Comparison of ENCODE assay signal across 11 cellular contexts in the genomic region with DNA sequence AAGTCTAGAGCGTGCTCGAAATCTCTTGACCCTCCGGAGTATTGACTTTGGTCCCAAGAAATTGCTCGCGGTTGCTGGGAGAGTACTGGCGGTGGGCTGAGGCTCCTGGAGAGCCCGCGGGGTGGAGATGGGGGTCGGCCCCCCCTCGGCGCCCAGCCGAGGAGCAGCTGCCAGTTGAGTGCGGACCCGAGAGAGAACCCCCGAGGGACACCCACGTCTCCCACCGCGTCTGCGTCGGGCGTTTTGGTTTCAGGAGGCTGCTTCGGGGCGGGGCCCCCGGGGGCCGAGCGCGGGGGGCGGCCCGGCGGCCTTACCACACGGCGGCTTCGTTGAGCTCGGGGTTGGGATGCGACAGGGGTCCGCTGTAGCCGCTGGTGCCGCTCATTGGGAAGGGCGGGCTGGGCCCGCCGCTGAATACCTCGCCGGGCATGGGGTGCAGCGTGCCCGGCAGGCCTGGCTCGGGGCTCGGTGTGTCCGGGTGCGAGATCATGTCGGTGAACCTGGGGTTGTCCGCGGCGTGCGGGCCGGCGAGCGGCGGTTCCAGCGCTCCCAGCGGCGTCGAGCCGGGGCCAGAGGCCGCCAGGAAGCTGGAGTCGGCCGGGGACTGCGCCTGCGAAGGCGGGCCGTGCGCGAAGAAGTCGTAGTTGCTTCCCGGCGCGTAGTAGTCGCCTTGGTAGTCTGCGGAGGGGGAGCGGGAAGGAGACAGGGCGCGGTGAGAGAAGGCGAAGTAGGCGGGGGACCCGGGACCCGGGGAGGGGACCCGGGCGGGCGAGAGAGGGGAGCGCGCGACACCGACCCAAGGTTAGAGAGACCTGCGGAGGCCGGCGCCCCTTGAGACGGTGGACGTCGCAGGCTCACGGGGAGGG. TPM values are rescaled to one million over a fixed set of nuclear protein-coding genes. Genes with fewer than 3 reads are reported as not detected.
DNase-seq lines count a peak whose midpoint lies in the region; ATAC-seq and TF ChIP-seq lines count a peak whose summit lies in the region.
"Had no signal": no experiment of that assay in that cellular context is flagged by ENCODE, and none has a peak within 500 bp of the region (broad histone marks: within the 10 kb centered on the region; RNA-seq: fewer than 3 reads in every experiment).

No MANE protein-coding gene starts in this region.

- no peaks in the 10 kb centered on the region for H3K9me2 ChIP-seq in SK-N-SH

- TF ChIP-seq RAD21 in SK-N-SH (IDR thresholded peaks at IDR 0.05; ENCODE audit: low read length) = no peak

- no peak overlapping the region for H3K9ac ChIP-seq in SK-N-SH

- H2AFZ ChIP-seq in SK-N-SH (ENCODE audit: low read depth) = no peak overlapping the region

- H3F3A ChIP-seq in SK-N-SH (replicated peaks; ENCODE audit: insufficient read depth) = no peaks in the 10 kb centered on the region

- H3K9me3 ChIP-seq in CD8-positive, alpha-beta T cell (ENCODE audit: low read length) = no peaks in the 10 kb centered on the region
- H3K9me3 ChIP-seq in SK-N-SH = no peaks in the 10 kb centered on the region
- peaks cover 0 to 2% of the 10 kb centered on the region in 2 donors for H3K9me3 ChIP-seq in esophagus (ENCODE audit: control insufficient read depth in 2 of 2, insufficient read depth in 1 of 2, low read depth in 1 of 2, low read length in 1 of 2)

- TF ChIP-seq EP300 in SK-N-SH (IDR thresholded peaks at IDR 0.05; ENCODE audit: borderline replicate concordance in 1 of 2, low read depth in 1 of 2, low read length in 1 of 2) = no peak

- ATAC-seq in CD8-positive, alpha-beta T cell = no peak

- intact Hi-C loops in CD8-positive, alpha-beta T cell (cut with DNase I, micrococcal nuclease) = loop anchor here in 1 of 2 experiments (5.0 kb wide), 1 partner anchor 1044 kb away; no protein-coding TSS in a partner anchor
- intact Hi-C loops in posterior vena cava (cut with DNase I) = loop anchor here in 1 of 2 donors (5.0 kb wide), 1 partner anchor 449 kb away; no protein-coding TSS in a partner anchor

- H3K9me3 Mint-ChIP-seq in CD8-positive, alpha-beta T cell = no peaks in the 10 kb centered on the region

- H3K4me3 Mint-ChIP-seq in CD8-positive, alpha-beta T cell = peak overlapping the region; percentile 71

- H3K4me1 Mint-ChIP-seq in CD8-positive, alpha-beta T cell (ENCODE audit: low read depth) = peaks cover 25% of the 10 kb centered on the region

- peak overlapping the region; percentile 23 for H3K4me3 ChIP-seq in CD8-positive, alpha-beta T cell (ENCODE audit: low read depth, low read length)
- peak overlapping the region in 1 of 2 experiments; percentile 18; a peak in 1 of 4 replicates for H3K4me3 ChIP-seq in SK-N-SH (ENCODE audit: low read depth in 2 of 2, low read length in 1 of 2)
- H3K4me3 ChIP-seq in esophagus (ENCODE audit: low read depth in 1 of 2, low read length in 2 of 2) = peak overlapping the region; percentile 1 to 20

- no peaks in the 10 kb centered on the region for H3K36me3 ChIP-seq in CD8-positive, alpha-beta T cell (ENCODE audit: insufficient read depth, low read length)
- H3K36me3 ChIP-seq in SK-N-SH (replicated peaks in 1 of 2; ENCODE audit: control insufficient read depth in 1 of 2, insufficient read depth in 2 of 2, low read length in 1 of 2) (no peaks in the 10 kb centered on the region), esophagus (ENCODE audit: control insufficient read depth in 2 of 2, insufficient read depth in 2 of 2, low read length in 1 of 2) (no peaks in the 10 kb centered on the region)

- peaks cover 22% of the 10 kb centered on the region for H3K4me1 ChIP-seq in CD8-positive, alpha-beta T cell (ENCODE audit: insufficient read depth, low read length)
- H3K4me1 ChIP-seq in SK-N-SH (ENCODE audit: control insufficient read depth in 1 of 2, insufficient read depth in 2 of 2, low read depth in 1 of 2, low read length in 1 of 2) = no peaks in the 10 kb centered on the region; a peak in 1 of 4 replicates
- H3K4me1 ChIP-seq in esophagus (ENCODE audit: control insufficient read depth in 2 of 2, insufficient read depth in 2 of 2, low read length in 1 of 2) = peaks cover 16 to 18% of the 10 kb centered on the region in 2 donors

- 0 out of 2 replicates have a peak, but pooled peaks cover 12% of the 10 kb centered on the region for H4K20me1 ChIP-seq in SK-N-SH (ENCODE audit: insufficient read depth)

- H3K27ac ChIP-seq in CD8-positive, alpha-beta T cell (ENCODE audit: low read depth, low read length) = no peak overlapping the region
- H3K27ac ChIP-seq in SK-N-SH (ENCODE audit: low read depth in 2 of 2, low read length in 1 of 2) (no peak overlapping the region), esophagus (ENCODE audit: low read depth in 2 of 2, low read length in 1 of 2) (no peak overlapping the region)
- H3K27ac ChIP-seq: RWPE1 had no signal

- H3K27ac Mint-ChIP-seq in CD8-positive, alpha-beta T cell = no peak overlapping the region

- peaks cover 63% of the 10 kb centered on the region for H3K27me3 Mint-ChIP-seq in CD8-positive, alpha-beta T cell (ENCODE audit: low read depth)

- POLR2A ChIA-PET in CD8-positive, alpha-beta T cell (lab: Charles Lee) = no interaction called here
- POLR2A ChIA-PET in SK-N-SH (lab: Yijun Ruan, JAX) = no interaction called here

- H3K27me3 ChIP-seq in CD8-positive, alpha-beta T cell (ENCODE audit: insufficient read depth, low read length) = peaks cover 25% of the 10 kb centered on the region
- H3K27me3 ChIP-seq in SK-N-SH (ENCODE audit: insufficient read depth) (peaks cover 65% of the 10 kb centered on the region), esophagus (ENCODE audit: control insufficient read depth in 1 of 2, insufficient read depth in 2 of 2, low read length in 2 of 2) (peaks cover 11 to 44% of the 10 kb centered on the region in 2 donors)

- no peak for TF ChIP-seq CTCF in CD8-positive, alpha-beta T cell (IDR thresholded peaks at IDR 0.05)
- TF ChIP-seq CTCF in SK-N-SH (IDR thresholded peaks at IDR 0.05) = no peak

- no peaks in the 10 kb centered on the region for H3K36me3 Mint-ChIP-seq in CD8-positive, alpha-beta T cell

- WGBS in SK-N-SH (ENCODE audit: low lambda C conversion rate) = 19% methylated on average over 52 of the region's 99 CpGs
- WGBS in esophagus, 2 donors = 3% methylated on average over 74 to 99 of the region's 99 CpGs

- H3K4me2 ChIP-seq in SK-N-SH = peak overlapping the region; percentile 24; the same call in 1 of the 2 replicates

- no peak for DNase-seq in CD8-positive, alpha-beta T cell
- peak; percentile 51 for DNase-seq in SK-N-SH
- peak; percentile 81 for DNase-seq in posterior vena cava (ENCODE audit: low spot score)
- no peak for DNase-seq in effector CD4-positive, alpha-beta T cell
- no peak for DNase-seq in effector CD8-positive, alpha-beta T cell (lab: John Stamatoyannopoulos, UW)
- no peak for DNase-seq in iPS-NIHi7 (ENCODE audit: extremely low spot score)
- no peak for DNase-seq in putamen (ENCODE audit: low spot score)

- CTCF ChIA-PET in CD8-positive, alpha-beta T cell (lab: Charles Lee) = interaction anchor here (0.9 to 1.6 kb wide), 2 partner anchors 17 to 450 kb away, joined by 3 read pairs; no protein-coding TSS in a partner anchor
- CTCF ChIA-PET in SK-N-SH (lab: Yijun Ruan, JAX) = interaction anchor here (0.6 to 3.8 kb wide), 23 partner anchors 10 to 504 kb away, joined by 3 to 44 read pairs (median 5); no protein-coding TSS in a partner anchor

- H3K79me2 ChIP-seq in SK-N-SH (ENCODE audit: insufficient read depth) = no peaks in the 10 kb centered on the region

TF ChIP-seq in SK-N-SH, 30 proteins besides CTCF, POLR2A, EP300 and RAD21 (continues in another document):
- no peak for TF ChIP-seq TCF12 (IDR thresholded peaks at IDR 0.05)
- no peak; the same call in 1 of the 2 replicates for TF ChIP-seq EZH2phosphoT487 (IDR thresholded peaks at IDR 0.05; ENCODE audit: borderline replicate concordance, low read depth)
- TF ChIP-seq, protein P1, sequence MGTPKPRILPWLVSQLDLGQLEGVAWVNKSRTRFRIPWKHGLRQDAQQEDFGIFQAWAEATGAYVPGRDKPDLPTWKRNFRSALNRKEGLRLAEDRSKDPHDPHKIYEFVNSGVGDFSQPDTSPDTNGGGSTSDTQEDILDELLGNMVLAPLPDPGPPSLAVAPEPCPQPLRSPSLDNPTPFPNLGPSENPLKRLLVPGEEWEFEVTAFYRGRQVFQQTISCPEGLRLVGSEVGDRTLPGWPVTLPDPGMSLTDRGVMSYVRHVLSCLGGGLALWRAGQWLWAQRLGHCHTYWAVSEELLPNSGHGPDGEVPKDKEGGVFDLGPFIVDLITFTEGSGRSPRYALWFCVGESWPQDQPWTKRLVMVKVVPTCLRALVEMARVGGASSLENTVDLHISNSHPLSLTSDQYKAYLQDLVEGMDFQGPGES (IDR thresholded peaks at IDR 0.05; ENCODE audit: low read depth, low read length) = no peak
- no peak for TF ChIP-seq POLR2AphosphoS5 (IDR thresholded peaks at IDR 0.05; ENCODE audit: low read depth, low read length)
- TF ChIP-seq, protein P2, sequence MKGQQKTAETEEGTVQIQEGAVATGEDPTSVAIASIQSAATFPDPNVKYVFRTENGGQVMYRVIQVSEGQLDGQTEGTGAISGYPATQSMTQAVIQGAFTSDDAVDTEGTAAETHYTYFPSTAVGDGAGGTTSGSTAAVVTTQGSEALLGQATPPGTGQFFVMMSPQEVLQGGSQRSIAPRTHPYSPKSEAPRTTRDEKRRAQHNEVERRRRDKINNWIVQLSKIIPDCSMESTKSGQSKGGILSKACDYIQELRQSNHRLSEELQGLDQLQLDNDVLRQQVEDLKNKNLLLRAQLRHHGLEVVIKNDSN (IDR thresholded peaks at IDR 0.05; ENCODE audit: borderline replicate concordance, low read depth) = no peak
- TF ChIP-seq FOSL2 (IDR thresholded peaks at IDR 0.05; ENCODE audit: borderline replicate concordance, low read depth) = no peak

RNA-seq across cellular contexts. Expression of a gene that starts 8.6 kb away (rescaled TPM):
- total RNA-seq in CD8-positive, alpha-beta T cell = not detected
- polyA plus RNA-seq in SK-N-SH (2012; rRNA removed) (not detected in 2 replicates), esophagus (not detected)
- not detected in 2 replicates for polyA plus RNA-seq in SK-N-SH (2012; cell fraction: cytosol; rRNA removed)
- polyA plus RNA-seq in SK-N-SH (2012; cell fraction: nucleus; rRNA removed) = 0.01 TPM in 1 of 2 replicates, not detected in the other
- not detected for total RNA-seq in posterior vena cava
- total RNA-seq: occipital lobe had no signal

RNA-seq across cellular contexts. Expression of a gene that starts 40.9 kb away (rescaled TPM):
- total RNA-seq in CD8-positive, alpha-beta T cell = not detected
- 32.4 and 33.7 TPM in 2 replicates for polyA plus RNA-seq in SK-N-SH (2012; rRNA removed)
- polyA plus RNA-seq in SK-N-SH (2012; cell fraction: cytosol; rRNA removed) = 16.7 and 24.6 TPM in 2 replicates
- polyA plus RNA-seq in SK-N-SH (2012; cell fraction: nucleus; rRNA removed) = 28.1 and 36.0 TPM in 2 replicates
- 1 to 10 TPM in 1 of 2 donors, under 1 TPM in 1; 0.65 to 1.3 TPM for polyA plus RNA-seq in esophagus
- total RNA-seq in posterior vena cava = 1 to 10 TPM; 1.1 to 5.5 TPM

RNA-seq across cellular contexts. Expression of a gene that starts 59.4 kb away (rescaled TPM):
- not detected for total RNA-seq in CD8-positive, alpha-beta T cell
- 0.08 and 0.10 TPM in 2 replicates for polyA plus RNA-seq in SK-N-SH (2012; rRNA removed)
- polyA plus RNA-seq in SK-N-SH (2012; cell fraction: cytosol; rRNA removed) = 0.03 and 0.06 TPM in 2 replicates
- polyA plus RNA-seq in SK-N-SH (2012; cell fraction: nucleus; rRNA removed) = 0.04 and 0.10 TPM in 2 replicates
- polyA plus RNA-seq in esophagus = under 1 TPM in 1 of 2 donors, not detected in 1; 0.09 TPM
- under 1 TPM; 0.62 to 0.83 TPM for total RNA-seq in posterior vena cava
- total RNA-seq: Daoy had no signal

Comparison
In these comparisons a context has a peak if more than half of its experiments do, and no peak if none do; other contexts are left out.
1. DNase-seq: peak in SK-N-SH (single experiment) and posterior vena cava (single experiment); none in CD8-positive, alpha-beta T cell (0 of 7), effector CD4-positive, alpha-beta T cell (single experiment), effector CD8-positive, alpha-beta T cell (single experiment), iPS-NIHi7 (single experiment) and putamen (single experiment).